In the genomic region with DNA sequence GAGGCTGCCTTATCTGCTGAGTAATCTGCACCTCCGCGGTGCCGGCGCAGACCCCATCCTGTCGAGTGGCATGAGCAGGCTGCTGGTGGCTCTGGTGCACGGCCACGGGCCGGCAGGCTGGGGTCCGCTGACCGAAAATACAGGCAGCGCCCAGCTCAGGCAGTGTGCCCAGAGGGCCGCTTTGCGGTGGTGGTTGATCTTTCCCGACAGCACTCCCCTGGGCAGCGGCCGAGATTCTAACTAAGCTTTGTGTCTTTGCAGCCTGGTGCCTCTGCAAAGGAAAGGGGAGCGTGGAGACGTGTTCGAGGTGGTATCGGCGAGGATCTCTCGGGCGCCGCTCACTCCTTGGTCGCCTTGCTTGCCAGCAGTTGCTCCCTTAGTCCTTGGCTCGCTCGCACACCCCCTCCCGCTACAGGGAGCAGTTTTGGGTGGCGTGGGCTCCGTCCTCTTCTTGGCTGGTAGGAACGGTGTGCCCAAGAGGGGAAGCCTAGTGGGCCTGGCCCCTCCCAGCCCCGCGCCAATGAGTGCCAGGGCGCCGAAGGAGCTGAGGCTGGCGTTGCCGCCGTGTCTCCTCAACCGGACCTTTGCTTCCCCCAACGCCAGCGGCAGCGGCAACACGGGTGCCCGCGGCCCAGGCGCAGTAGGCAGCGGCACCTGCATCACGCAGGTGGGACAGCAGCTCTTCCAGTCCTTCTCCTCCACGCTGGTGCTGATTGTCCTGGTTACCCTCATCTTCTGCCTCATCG, we compare ENCODE assay signal across 10 cellular contexts. TPM values are rescaled to one million over a fixed set of nuclear protein-coding genes. Genes with fewer than 3 reads are reported as not detected.
A peak's percentile ranks its signal among the peaks of the same experiment; 100 is the strongest.
DNase-seq lines count a peak whose midpoint lies in the region; ATAC-seq and TF ChIP-seq lines count a peak whose summit lies in the region.
"Had no signal": no experiment of that assay in that cellular context is flagged by ENCODE, and none has a peak within 500 bp of the region (broad histone marks: within the 10 kb centered on the region; RNA-seq: fewer than 3 reads in every experiment).

No MANE protein-coding gene starts in this region.

- no peak overlapping the region for H4K91ac ChIP-seq in IMR-90 (ENCODE audit: insufficient read depth, low read depth, low read length)

- 3% methylated on average over 7 of the region's 50 CpGs; no CpG with 5 or more reads in 1 of the 2 experiments for WGBS in IMR-90 (ENCODE audit: extremely low coverage in 2 of 2, insufficient read length in 1 of 2), 2 experiments

- intact Hi-C loops in IMR-90 (cut with micrococcal nuclease): loop anchor here (5.0 to 10.0 kb wide), 2 partner anchors 548 to 726 kb away; no protein-coding TSS in a partner anchor
- intact Hi-C loops in natural killer cell (cut with micrococcal nuclease): no loop called here

- H3K27ac Mint-ChIP-seq in natural killer cell: no peak overlapping the region

- H3K4me3 Mint-ChIP-seq in natural killer cell: no peak overlapping the region

- H3K14ac ChIP-seq in IMR-90 (replicated peaks; ENCODE audit: low read depth, low read length): no peak overlapping the region

- no peak overlapping the region for H3K27ac ChIP-seq in IMR-90 (ENCODE audit: insufficient read depth, low read length)
- H3K27ac ChIP-seq: VCaP had no signal

- H4K8ac ChIP-seq in IMR-90 (ENCODE audit: low read depth in 2 of 2, low read length in 2 of 2): no peak overlapping the region

- no peak for TF ChIP-seq RAD21 in IMR-90 (IDR thresholded peaks at IDR 0.05; ENCODE audit: low read length)

- BruUV-seq in IMR-90 (replicated peaks; lab: Mats Ljungman, UMichigan): no TSS peak

- no peak overlapping the region for H2AK5ac ChIP-seq in IMR-90 (ENCODE audit: low read depth, low read length)

- no peak for TF ChIP-seq POLR2A in IMR-90 (IDR thresholded peaks at IDR 0.05; ENCODE audit: low read depth, low read length)

- H3K9me3 Mint-ChIP-seq in natural killer cell: peaks cover 0 to 2% of the 10 kb centered on the region in 2 donors

- peak overlapping the region; percentile 40 for H3K4me3 ChIP-seq in IMR-90 (ENCODE audit: insufficient read depth, low read depth, low read length)

- no peaks in the 10 kb centered on the region for H3K9me3 ChIP-seq in IMR-90 (ENCODE audit: control insufficient read depth, insufficient read depth, low read length)

- H3K18ac ChIP-seq in IMR-90 (ENCODE audit: low read depth, low read length): no peak overlapping the region

- no peak overlapping the region; the same call in 1 of the 2 replicates for H3K4ac ChIP-seq in IMR-90 (ENCODE audit: low read depth, low read length)

- no peaks in the 10 kb centered on the region for H3K9me1 ChIP-seq in IMR-90 (ENCODE audit: insufficient read depth, low read length)

- dilution Hi-C loops in IMR-90 (cut with HindIII; ENCODE audit: low sequenced_read_pairs, unreplicated experiment): no loop called here

- POLR2A ChIA-PET in IMR-90 (lab: Charles Lee; ENCODE audit: unreplicated experiment): no interaction called here

- H4K20me1 ChIP-seq in IMR-90 (ENCODE audit: insufficient read depth, low read length): no peaks in the 10 kb centered on the region

- H3K4me1 Mint-ChIP-seq in natural killer cell: no peaks in the 10 kb centered on the region

- no peak overlapping the region for H2BK20ac ChIP-seq in IMR-90 (ENCODE audit: low read depth, low read length)

- H3K4me1 ChIP-seq in IMR-90 (ENCODE audit: control insufficient read depth, insufficient read depth, low read length): peaks cover 4% of the 10 kb centered on the region

- H3K23ac ChIP-seq in IMR-90 (ENCODE audit: low read depth, low read length): no peak overlapping the region

- H4K5ac ChIP-seq in IMR-90 (ENCODE audit: low read depth, low read length): no peak overlapping the region; the same call in 1 of the 2 replicates

- H3K56ac ChIP-seq in IMR-90 (ENCODE audit: extremely low read depth, insufficient read depth, low read length): no peak overlapping the region

- H2BK15ac ChIP-seq in IMR-90 (ENCODE audit: low read depth, low read length): no peak overlapping the region

- peak; percentile 27 for DNase-seq in AG08396 (ENCODE audit: low spot score)
- DNase-seq in IMR-90: no peak
- peak; percentile 18 for DNase-seq in dermis blood vessel endothelial cell
- DNase-seq in lung microvascular endothelial cell (ENCODE audit: low read depth in 2 of 2): peak; percentile 4 to 8
- no peak for DNase-seq in natural killer cell
- DNase-seq in SKM-1 treated with dmso at 0.1 percent for 144 hours (lab: John Stamatoyannopoulos, UW; ENCODE audit: unreplicated experiment): no peak
- no peak for DNase-seq in OCI-M2 (lab: John Stamatoyannopoulos, UW; ENCODE audit: unreplicated experiment)

- CTCF ChIA-PET in IMR-90 (lab: Yijun Ruan, JAX): no interaction called here

- H3K79me1 ChIP-seq in IMR-90 (ENCODE audit: low read depth in 1 of 2, low read length in 2 of 2): no peaks in the 10 kb centered on the region

- H3K9ac ChIP-seq in IMR-90 (ENCODE audit: low read depth, low read length): no peak overlapping the region; the same call in 1 of the 2 replicates

- H2BK120ac ChIP-seq in IMR-90 (ENCODE audit: low read depth, low read length): peak overlapping the region; percentile 38; the same call in 1 of the 2 replicates

- no peaks in the 10 kb centered on the region for H3K36me3 ChIP-seq in IMR-90 (ENCODE audit: control insufficient read depth, insufficient read depth, low read length)

- H2AK9ac ChIP-seq in IMR-90 (replicated peaks; ENCODE audit: low read depth, low read length, poor library complexity): no peak overlapping the region

- no peak overlapping the region for H2BK5ac ChIP-seq in IMR-90 (ENCODE audit: low read depth, low read length, poor library complexity, severe bottlenecking)

- peak overlapping the region; percentile 47 for H2AFZ ChIP-seq in IMR-90 (replicated peaks; ENCODE audit: low read length, poor library complexity)

- H3K27me3 Mint-ChIP-seq in natural killer cell (ENCODE audit: low read depth in 2 of 2): peaks cover 26 to 28% of the 10 kb centered on the region in 2 donors

- peak overlapping the region; percentile 84 for H3K4me2 ChIP-seq in IMR-90 (ENCODE audit: low read depth, low read length)

- peaks cover 11% of the 10 kb centered on the region; the same call in 1 of the 2 replicates for H3K27me3 ChIP-seq in IMR-90 (ENCODE audit: control insufficient read depth, insufficient read depth, low read length)

- in situ Hi-C loops in IMR-90 (cut with MboI; ENCODE audit: low sequenced_read_pairs): no loop called here

- H3K36me3 Mint-ChIP-seq in natural killer cell: no peaks in the 10 kb centered on the region

- TF ChIP-seq CTCF in IMR-90 (conservative IDR thresholded peaks at IDR 0.05; ENCODE audit: low read depth, low read length): no peak
- no peak for TF ChIP-seq CTCF in natural killer cell (IDR thresholded peaks at IDR 0.05)

- ATAC-seq in IMR-90 (ENCODE audit: low read depth) (peak; percentile 37), natural killer cell (no peak), HG03139 (IDR thresholded peaks at IDR 0.05; ENCODE audit: unreplicated experiment) (no peak)

TF ChIP-seq in IMR-90, 13 proteins besides CTCF, POLR2A, EP300 and RAD21:
- TF ChIP-seq, protein P1, sequence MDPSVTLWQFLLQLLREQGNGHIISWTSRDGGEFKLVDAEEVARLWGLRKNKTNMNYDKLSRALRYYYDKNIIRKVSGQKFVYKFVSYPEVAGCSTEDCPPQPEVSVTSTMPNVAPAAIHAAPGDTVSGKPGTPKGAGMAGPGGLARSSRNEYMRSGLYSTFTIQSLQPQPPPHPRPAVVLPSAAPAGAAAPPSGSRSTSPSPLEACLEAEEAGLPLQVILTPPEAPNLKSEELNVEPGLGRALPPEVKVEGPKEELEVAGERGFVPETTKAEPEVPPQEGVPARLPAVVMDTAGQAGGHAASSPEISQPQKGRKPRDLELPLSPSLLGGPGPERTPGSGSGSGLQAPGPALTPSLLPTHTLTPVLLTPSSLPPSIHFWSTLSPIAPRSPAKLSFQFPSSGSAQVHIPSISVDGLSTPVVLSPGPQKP (IDR thresholded peaks at IDR 0.05; ENCODE audit: borderline replicate concordance, low read depth, low read length): no peak
- TF ChIP-seq FOS (IDR thresholded peaks at IDR 0.05; ENCODE audit: low read depth, low read length) (no peak), MAFK (IDR thresholded peaks at IDR 0.05; ENCODE audit: low read depth, low read length) (no peak)

RNA-seq across cellular contexts. Expression of a gene that starts 1.3 kb away (rescaled TPM):
- total RNA-seq in IMR-90 (2012; rRNA removed) (under 0.01 TPM in 2 replicates), dermis blood vessel endothelial cell (not detected in 2 replicates), lung microvascular endothelial cell (not detected in 2 replicates), natural killer cell (not detected)
- 0.24 and 0.26 TPM in 2 replicates for polyA plus RNA-seq in IMR-90 (2012; rRNA removed)
- 0.08 and 0.24 TPM in 2 replicates for polyA plus RNA-seq in IMR-90 (2012; cell fraction: cytosol; rRNA removed)
- polyA plus RNA-seq in IMR-90 (2012; cell fraction: nucleus; rRNA removed; ENCODE audit: low replicate concordance): 0.23 and 0.26 TPM in 2 replicates
- polyA plus RNA-seq: esophagus had no signal

Comparison
In these comparisons a context has a peak if more than half of its experiments do, and no peak if none do; other contexts are left out.
1. DNase-seq: peak in AG08396 (single experiment), dermis blood vessel endothelial cell (single experiment) and lung microvascular endothelial cell (2 of 2); none in IMR-90 (single experiment), natural killer cell (single experiment), SKM-1 treated with dmso at 0.1 percent for 144 hours (single experiment) and OCI-M2 (single experiment).